In the genomic region with DNA sequence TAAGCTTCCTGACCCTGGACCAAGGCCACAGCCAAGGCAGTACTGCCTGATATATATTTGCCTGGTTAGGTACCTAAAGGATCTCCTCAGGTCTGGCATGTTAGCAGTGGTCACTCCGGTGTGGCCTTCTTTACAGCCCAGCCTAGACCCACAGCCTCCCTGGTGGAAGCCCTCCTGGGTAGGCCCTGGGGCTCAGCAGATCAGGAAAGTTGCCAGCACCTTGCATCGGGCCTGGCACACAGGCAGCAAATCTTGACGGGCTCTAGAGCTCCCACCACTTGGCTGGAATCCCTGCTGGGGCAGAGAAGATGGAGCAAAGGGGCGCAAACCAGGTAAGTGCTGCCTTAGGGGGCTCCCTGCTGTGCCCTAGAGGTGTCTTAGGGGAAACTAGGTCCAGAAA, we compare ENCODE assay signal across 1 cellular context.
TF ChIP-seq lines count a peak whose summit lies in the region.

No MANE protein-coding gene starts in this region.

TF ChIP-seq in SK-N-SH treated with all-trans-retinoic acid at 6 μM for 48 hours, 23 proteins besides CTCF, POLR2A, EP300 and RAD21 (continued from another document):
- TF ChIP-seq POU6F1 (CRISPR knock-in tag; IDR thresholded peaks at IDR 0.05; ENCODE audit: borderline replicate concordance, low read depth) (no peak), ESRRG (CRISPR knock-in tag; IDR thresholded peaks at IDR 0.05) (no peak), ARNTL (CRISPR knock-in tag; IDR thresholded peaks at IDR 0.05; ENCODE audit: borderline replicate concordance, low read depth) (no peak), ZNF8 (CRISPR knock-in tag; IDR thresholded peaks at IDR 0.05) (no peak), CSDC2 (CRISPR knock-in tag; IDR thresholded peaks at IDR 0.05) (no peak), ZNF565 (CRISPR knock-in tag; conservative IDR thresholded peaks at IDR 0.05; ENCODE audit: low read depth) (no peak), RARB (CRISPR knock-in tag; IDR thresholded peaks at IDR 0.05) (no peak)
